8 cellular contexts compared by ENCODE assay signal in the genomic region with DNA sequence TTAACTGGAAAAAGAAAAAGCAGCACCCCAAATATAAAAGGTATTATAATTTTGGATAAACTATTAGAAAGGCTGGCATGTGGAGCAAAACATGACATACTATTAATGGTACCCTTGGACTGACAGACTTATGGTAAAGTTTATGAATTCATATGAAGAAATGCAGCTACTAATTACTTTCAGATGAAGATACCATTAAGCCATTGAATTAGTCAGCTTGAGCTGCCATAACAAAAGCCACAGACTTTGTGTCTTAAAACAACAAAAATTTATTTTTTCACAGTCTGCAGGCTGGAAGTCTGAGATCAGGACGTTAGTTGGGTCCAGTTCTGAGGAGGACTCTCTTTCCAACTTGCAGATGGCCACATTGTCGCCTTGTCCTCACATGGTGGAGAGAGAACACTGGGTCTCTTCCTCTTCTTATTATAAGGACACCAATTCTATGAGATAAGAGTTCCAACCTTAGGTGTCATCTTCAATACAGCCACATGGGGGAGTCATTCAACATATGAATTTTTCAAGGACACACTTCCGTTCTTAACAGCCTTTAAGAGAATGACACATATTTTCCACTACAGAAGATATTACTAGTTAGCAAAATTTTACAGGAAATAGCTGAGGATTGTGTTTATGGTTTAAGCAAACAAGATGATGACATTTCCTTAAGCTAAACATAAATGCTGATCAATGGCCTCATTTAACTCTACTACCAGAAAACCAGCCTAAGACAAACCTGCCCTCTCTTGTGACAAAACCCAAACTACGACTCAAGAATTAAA. TPM values are rescaled to one million over a fixed set of nuclear protein-coding genes. Genes with fewer than 3 reads are reported as not detected.
DNase-seq lines count a peak whose midpoint lies in the region; ATAC-seq and TF ChIP-seq lines count a peak whose summit lies in the region.

No MANE protein-coding gene starts in this region.

- peak; percentile 70 for TF ChIP-seq CTCF in KMS-11 (conservative IDR thresholded peaks at IDR 0.05; ENCODE audit: low read depth, low read length)

- DNase-seq in Right ventricle myocardium superior (no peak), Right ventricle myocardium inferior (ENCODE audit: missing footprints) (no peak), H7 (peak; percentile 22), RPMI7951 (ENCODE audit: low read depth) (peak; percentile 80), adipocyte (ENCODE audit: low read depth) (peak; percentile 92), iPS DF 19.7 (ENCODE audit: low read depth, low spot score) (peak; percentile 20)
- peak; percentile 26 to 44 for DNase-seq in stimulated activated CD4-positive, alpha-beta T cell treated with anti-CD3 and anti-CD28 coated beads, Interleukin-2, amount 100 ng/mL, for 48 hours

- no peaks in the 10 kb centered on the region for H3K9me3 ChIP-seq in adipocyte (ENCODE audit: control insufficient read depth, low read length)

- H2AFZ ChIP-seq in KMS-11 (ENCODE audit: low read depth) = peak overlapping the region; percentile 36

- H3K27ac ChIP-seq in KMS-11 = no peak overlapping the region

- peaks cover 13% of the 10 kb centered on the region for H3K4me1 ChIP-seq in KMS-11 (ENCODE audit: low read depth, poor library complexity, severe bottlenecking)
- peaks cover 8% of the 10 kb centered on the region for H3K4me1 ChIP-seq in adipocyte (ENCODE audit: control insufficient read depth, insufficient read depth, low read length)

- H3K9ac ChIP-seq in KMS-11 = no peak overlapping the region
- peak overlapping the region; percentile 29 for H3K9ac ChIP-seq in adipocyte (ENCODE audit: low read length)

- no peaks in the 10 kb centered on the region for H3K79me2 ChIP-seq in KMS-11 (ENCODE audit: insufficient read depth, low read depth)

- ATAC-seq in Right ventricle myocardium superior (ENCODE audit: poor library complexity) (peak; percentile 41), Right ventricle myocardium inferior (no peak)

- no peaks in the 10 kb centered on the region for H3K36me3 ChIP-seq in H7 (replicated peaks; ENCODE audit: control insufficient read depth, insufficient read depth, low read length)
- H3K36me3 ChIP-seq in KMS-11 (ENCODE audit: insufficient read depth) = no peaks in the 10 kb centered on the region
- no peaks in the 10 kb centered on the region for H3K36me3 ChIP-seq in adipocyte (ENCODE audit: control insufficient read depth, insufficient read depth, low read length, severe bottlenecking)

- no peak overlapping the region; the same call in 1 of the 2 replicates for H3K4me2 ChIP-seq in KMS-11

- no peaks in the 10 kb centered on the region for H4K20me1 ChIP-seq in KMS-11 (ENCODE audit: insufficient read depth)

- H3K27me3 ChIP-seq in H7 (ENCODE audit: control insufficient read depth, insufficient read depth, low read length) (no peaks in the 10 kb centered on the region), KMS-11 (ENCODE audit: insufficient read depth, low read depth) (no peaks in the 10 kb centered on the region), adipocyte (replicated peaks; ENCODE audit: control insufficient read depth, insufficient read depth, low read length) (no peaks in the 10 kb centered on the region)

- intact Hi-C loops in Right ventricle myocardium superior (cut with DNase I) (no loop called here), Right ventricle myocardium inferior (cut with DNase I) (no loop called here)

- H3K4me3 ChIP-seq in H7 (ENCODE audit: insufficient read depth, low read depth, low read length) (no peak overlapping the region), KMS-11 (IDR thresholded peaks at IDR 0.05; ENCODE audit: insufficient read depth, low read depth, low read length) (no peak overlapping the region), adipocyte (ENCODE audit: low read length) (peak overlapping the region; percentile 13)

RNA-seq across cellular contexts. Expression of a gene that starts 56.1 kb away (rescaled TPM):
- total RNA-seq in Right ventricle myocardium superior (24.0 TPM), Right ventricle myocardium inferior (30.8 TPM)
- total RNA-seq in H7 (2014; rRNA removed; shearing (Covaris generic)) = 118 and 128 TPM in 2 replicates
- total RNA-seq in RPMI7951 (2014; rRNA removed; shearing (Covaris generic)) = 81.6 and 106 TPM in 2 replicates

Comparison
In these comparisons a context has a peak if more than half of its experiments do, and no peak if none do; other contexts are left out.
1. DNase-seq: peak in H7 (single experiment), RPMI7951 (single experiment), adipocyte (single experiment), iPS DF 19.7 (single experiment) and stimulated activated CD4-positive, alpha-beta T cell treated with anti-CD3 and anti-CD28 coated beads, Interleukin-2, amount 100 ng/mL, for 48 hours (2 of 2); none in Right ventricle myocardium superior (single experiment) and Right ventricle myocardium inferior (single experiment).